In the genomic region with DNA sequence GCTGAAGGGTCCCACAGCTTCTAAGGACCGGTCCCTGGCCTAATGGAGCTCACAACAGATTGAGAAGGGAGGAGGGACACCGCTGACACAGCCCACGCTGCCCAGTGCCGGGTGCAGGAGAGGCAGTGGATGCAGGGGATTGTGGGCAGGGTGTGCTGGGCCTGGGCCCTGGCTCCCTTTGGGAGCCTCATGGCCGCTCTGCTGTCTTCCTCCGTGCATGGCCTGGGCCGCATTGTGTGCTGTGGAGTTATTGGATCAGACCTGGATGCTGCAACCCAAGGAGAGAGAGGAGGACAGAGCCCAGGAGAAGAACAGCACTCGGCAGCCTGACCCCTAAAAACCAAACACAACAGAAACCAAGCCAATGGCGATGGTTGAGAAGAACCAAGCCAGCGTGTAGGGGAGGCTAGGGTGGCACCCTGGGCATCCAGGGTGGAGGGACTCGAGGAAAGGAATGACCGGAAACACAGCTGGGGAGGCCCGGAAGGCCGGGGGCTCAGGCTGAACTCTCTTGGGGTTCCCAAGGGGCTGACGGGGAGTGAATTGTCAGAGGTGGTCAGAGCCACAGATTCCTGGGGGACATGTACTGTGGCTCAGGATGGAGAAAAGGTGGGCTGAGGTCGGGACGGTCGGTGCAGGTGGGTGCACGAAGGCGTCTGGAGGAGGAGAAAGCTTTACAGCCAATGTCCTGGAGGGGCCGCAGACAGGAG, we compare ENCODE assay signal across 18 cellular contexts.
"Had no signal": no experiment of that assay in that cellular context is flagged by ENCODE, and none has a peak within 500 bp of the region (broad histone marks: within the 10 kb centered on the region; RNA-seq: fewer than 3 reads in every experiment).

No MANE protein-coding gene starts in this region.

- H3K4me3 ChIP-seq: body of pancreas, gastrocnemius medialis, heart left ventricle had no signal

- H3K36me3 Mint-ChIP-seq: natural killer cell had no signal

- ATAC-seq: activated CD4-positive, CD25-positive, alpha-beta regulatory T cell treated with anti-CD3 and anti-CD28 coated beads, Interleukin-2, amount 50 U/mL, for 24 hours; body of pancreas; gastrocnemius medialis; heart left ventricle; natural killer cell; sciatic nerve; SK-N-SH treated with all-trans-retinoic acid at 6 μM for 48 hours had no signal

- H3K9me3 Mint-ChIP-seq: natural killer cell; stimulated activated naive CD8-positive, alpha-beta T cell treated with anti-CD3 and anti-CD28 coated beads, Interleukin-15, Interleukin-2, amounts not matched to agents 100 ng/mL and 50 ng/mL, for 24 hours had no signal

- H3K4me3 Mint-ChIP-seq: activated naive CD8-positive, alpha-beta T cell; natural killer cell; stimulated activated naive CD8-positive, alpha-beta T cell treated with anti-CD3 and anti-CD28 coated beads, Interleukin-15, Interleukin-2, amounts not matched to agents 100 ng/mL and 50 ng/mL, for 24 hours had no signal

- H3K27ac Mint-ChIP-seq: activated naive CD8-positive, alpha-beta T cell; natural killer cell; stimulated activated naive CD8-positive, alpha-beta T cell treated with anti-CD3 and anti-CD28 coated beads, Interleukin-15, Interleukin-2, amounts not matched to agents 100 ng/mL and 50 ng/mL, for 24 hours had no signal

- H3K27ac ChIP-seq: body of pancreas, gastrocnemius medialis, heart left ventricle had no signal

- DNase-seq: activated CD4-positive, alpha-beta T cell treated with anti-CD3 and anti-CD28 coated beads, Interleukin-2, amount 50 U/mL, for 1 hour; activated gamma-delta T cell; activated T-cell treated with anti-CD3 and anti-CD28 coated beads, Interleukin-2, amount 50 U/mL, for 48 hours; amniotic stem cell; body of pancreas; central memory CD4-positive, alpha-beta T cell; effector memory CD4-positive, alpha-beta T cell; gastrocnemius medialis; heart left ventricle; natural killer cell; occipital lobe; T-helper 1 cell; T1000 had no signal

- H3K36me3 ChIP-seq: gastrocnemius medialis, heart left ventricle had no signal

- H3K9me3 ChIP-seq: body of pancreas, gastrocnemius medialis, heart left ventricle had no signal

- H3K27me3 ChIP-seq: body of pancreas, gastrocnemius medialis had no signal
